ENCODE assay signal across 1 cellular context in genomic region chr9:71487046-71487445, GRCh38.
TF ChIP-seq lines count a peak whose summit lies in the region.

No MANE protein-coding gene starts in this region.

TF ChIP-seq in HCT116, 20 proteins besides CTCF, POLR2A, EP300 and RAD21 (continued from another document):
- no peak for TF ChIP-seq MAX (IDR thresholded peaks at IDR 0.05)
- no peak for TF ChIP-seq CEBPB (IDR thresholded peaks at IDR 0.05; ENCODE audit: low read depth)
- TF ChIP-seq REST (IDR thresholded peaks at IDR 0.05; ENCODE audit: low read depth), result no peak
- no peak for TF ChIP-seq YY1 (IDR thresholded peaks at IDR 0.05; ENCODE audit: extremely low read depth, insufficient replicate concordance, low read depth, low read length)
- no peak for TF ChIP-seq ZBTB33 (IDR thresholded peaks at IDR 0.05; ENCODE audit: extremely low read depth, insufficient replicate concordance, low read length)
- TF ChIP-seq ELF1 (IDR thresholded peaks at IDR 0.05; ENCODE audit: borderline replicate concordance, low read depth), result no peak
- TF ChIP-seq JUND (IDR thresholded peaks at IDR 0.05), result no peak
